9 cellular contexts compared by ENCODE assay signal in genomic region chr5:65961644-65962043, GRCh38.
A peak's percentile ranks its signal among the peaks of the same experiment; 100 is the strongest.
DNase-seq lines count a peak whose midpoint lies in the region; ATAC-seq and TF ChIP-seq lines count a peak whose summit lies in the region.
"Had no signal": no experiment of that assay in that cellular context is flagged by ENCODE, and none has a peak within 500 bp of the region (broad histone marks: within the 10 kb centered on the region; RNA-seq: fewer than 3 reads in every experiment).

No MANE protein-coding gene starts in this region.

- peak overlapping the region; percentile 47 for H3K4me3 Mint-ChIP-seq in activated naive CD4-positive, alpha-beta T cell treated with anti-CD3 and anti-CD28 coated beads, Interleukin-2, amount 50 U/mL, for 24 hours
- peak overlapping the region in 1 of 2 donors; percentile 39 for H3K4me3 Mint-ChIP-seq in stimulated activated naive CD8-positive, alpha-beta T cell treated with anti-CD3 and anti-CD28 coated beads, Interleukin-15, amount 100 ng/mL, for 72 hours

- peak overlapping the region; percentile 36 for H3K27ac Mint-ChIP-seq in activated naive CD4-positive, alpha-beta T cell treated with anti-CD3 and anti-CD28 coated beads, Interleukin-2, amount 50 U/mL, for 24 hours
- no peak overlapping the region for H3K27ac Mint-ChIP-seq in stimulated activated naive CD8-positive, alpha-beta T cell treated with anti-CD3 and anti-CD28 coated beads, Interleukin-15, amount 100 ng/mL, for 72 hours

- TF ChIP-seq CTCF in astrocyte of the spinal cord (IDR thresholded peaks at IDR 0.05; ENCODE audit: low read depth, low read length), result no peak

- peaks cover 4% of the 10 kb centered on the region for H3K9me3 Mint-ChIP-seq in activated naive CD4-positive, alpha-beta T cell treated with anti-CD3 and anti-CD28 coated beads, Interleukin-2, amount 50 U/mL, for 24 hours
- no peaks in the 10 kb centered on the region for H3K9me3 Mint-ChIP-seq in stimulated activated naive CD8-positive, alpha-beta T cell treated with anti-CD3 and anti-CD28 coated beads, Interleukin-15, amount 100 ng/mL, for 72 hours

- peaks cover 8% of the 10 kb centered on the region for H3K36me3 Mint-ChIP-seq in activated naive CD4-positive, alpha-beta T cell treated with anti-CD3 and anti-CD28 coated beads, Interleukin-2, amount 50 U/mL, for 24 hours

- H3K4me3 ChIP-seq in astrocyte of the spinal cord (ENCODE audit: low read depth, low read length), result no peak overlapping the region
- H3K4me3 ChIP-seq: psoas muscle had no signal

- DNase-seq in activated naive CD4-positive, alpha-beta T cell treated with anti-CD3 and anti-CD28 coated beads, Interleukin-2, amount 50 U/mL, for 16 hours, result no peak
- peak; percentile 63 for DNase-seq in astrocyte of the spinal cord (ENCODE audit: low read depth, low spot score)
- DNase-seq in stimulated activated naive CD8-positive, alpha-beta T cell treated with anti-CD3 and anti-CD28 coated beads, Interleukin-15, amount 100 ng/mL, for 72 hours, result peak; percentile 10 to 30
- DNase-seq in iPS-NIHi11 (ENCODE audit: low spot score), result no peak
- no peak for DNase-seq in NCI-H748 (lab: John Stamatoyannopoulos, UW; ENCODE audit: unreplicated experiment)
- no peak for DNase-seq in UCSD-AML1 (lab: John Stamatoyannopoulos, UW; ENCODE audit: unreplicated experiment)
- DNase-seq: psoas muscle had no signal

- in situ Hi-C loops in astrocyte of the spinal cord (cut with HindIII; ENCODE audit: low sequenced_read_pairs), result no loop called here

- no peaks in the 10 kb centered on the region for H3K27me3 Mint-ChIP-seq in activated naive CD4-positive, alpha-beta T cell treated with anti-CD3 and anti-CD28 coated beads, Interleukin-2, amount 50 U/mL, for 24 hours
- no peaks in the 10 kb centered on the region for H3K27me3 Mint-ChIP-seq in stimulated activated naive CD8-positive, alpha-beta T cell treated with anti-CD3 and anti-CD28 coated beads, Interleukin-15, amount 100 ng/mL, for 72 hours

- peaks cover 76% of the 10 kb centered on the region for H3K4me1 Mint-ChIP-seq in activated naive CD4-positive, alpha-beta T cell treated with anti-CD3 and anti-CD28 coated beads, Interleukin-2, amount 50 U/mL, for 24 hours
- H3K4me1 Mint-ChIP-seq in stimulated activated naive CD8-positive, alpha-beta T cell treated with anti-CD3 and anti-CD28 coated beads, Interleukin-15, amount 100 ng/mL, for 72 hours, result peaks cover 61% of the 10 kb centered on the region

- peak; percentile 85 for ATAC-seq in HG03045 (IDR thresholded peaks at IDR 0.05; ENCODE audit: unreplicated experiment)
- peak; percentile 100 for ATAC-seq in stimulated activated naive CD8-positive, alpha-beta T cell treated with anti-CD3 and anti-CD28 coated beads, Interleukin-15, amount 100 ng/mL, for 72 hours

Comparison
In these comparisons a context has a peak if more than half of its experiments do, and no peak if none do; other contexts are left out.
1. DNase-seq: peak in astrocyte of the spinal cord (single experiment) and stimulated activated naive CD8-positive, alpha-beta T cell treated with anti-CD3 and anti-CD28 coated beads, Interleukin-15, amount 100 ng/mL, for 72 hours (2 of 2); none in activated naive CD4-positive, alpha-beta T cell treated with anti-CD3 and anti-CD28 coated beads, Interleukin-2, amount 50 U/mL, for 16 hours (single experiment), iPS-NIHi11 (single experiment), NCI-H748 (single experiment) and UCSD-AML1 (single experiment).